1 cellular context compared by ENCODE assay signal in the genomic region with DNA sequence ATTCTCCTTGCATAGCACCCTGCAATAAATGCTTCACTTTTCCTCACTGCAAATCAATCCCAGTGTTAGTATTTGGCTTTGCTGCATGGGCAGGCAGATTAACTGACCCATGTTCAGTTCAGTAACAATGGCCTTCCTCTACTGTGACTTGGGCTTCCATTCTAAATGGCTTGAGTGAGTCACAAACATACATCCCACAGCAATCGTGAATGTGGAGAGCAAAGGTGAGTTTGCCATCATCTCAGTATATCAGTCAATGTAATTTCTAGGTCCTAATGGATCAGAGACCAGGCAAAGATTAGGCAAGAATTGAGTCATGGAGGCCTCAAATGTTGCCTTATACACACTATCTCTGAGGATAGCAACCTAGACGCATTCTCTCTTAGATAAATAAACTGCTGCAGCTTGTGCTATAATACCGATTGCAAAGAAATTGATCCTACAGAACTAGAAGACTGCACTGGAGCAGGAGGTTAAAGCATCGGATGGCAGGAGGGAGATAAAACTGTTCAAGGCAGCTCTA.
TF ChIP-seq lines count a peak whose summit lies in the region.

No MANE protein-coding gene starts in this region.

TF ChIP-seq in HepG2, 621 proteins besides CTCF, POLR2A, EP300 and RAD21:
- TF ChIP-seq ZNF740 (CRISPR knock-in tag; IDR thresholded peaks at IDR 0.05) (no peak), CEBPB (IDR thresholded peaks at IDR 0.05; ENCODE audit: borderline replicate concordance, low read depth, low read length) (peak; percentile 59; the same call in 1 of the 2 replicates), ZNF615 (CRISPR knock-in tag; IDR thresholded peaks at IDR 0.05; ENCODE audit: borderline replicate concordance) (no peak), ZNF773 (CRISPR knock-in tag; IDR thresholded peaks at IDR 0.05; ENCODE audit: borderline replicate concordance) (no peak), ZNF12 (CRISPR knock-in tag; IDR thresholded peaks at IDR 0.05) (peak; percentile 79; the same call in 1 of the 2 replicates), ZNF644 (CRISPR knock-in tag; IDR thresholded peaks at IDR 0.05; ENCODE audit: low read depth) (0 out of 2 replicates have a peak, but pooled peaks have one; percentile 42), ZNF598 (CRISPR knock-in tag; IDR thresholded peaks at IDR 0.05; ENCODE audit: borderline replicate concordance) (no peak)
